13 cellular contexts compared by ENCODE assay signal in genomic region chr10:31604646-31605170, GRCh38.
DNase-seq lines count a peak whose midpoint lies in the region; ATAC-seq, FAIRE-seq and TF ChIP-seq lines count a peak whose summit lies in the region.
"Had no signal": no experiment of that assay in that cellular context is flagged by ENCODE, and none has a peak within 500 bp of the region (broad histone marks: within the 10 kb centered on the region; RNA-seq: fewer than 3 reads in every experiment).

No MANE protein-coding gene starts in this region.

- H2BK5ac ChIP-seq in H1 (ENCODE audit: low read depth, low read length), result no peak overlapping the region

- no peaks in the 10 kb centered on the region for H3K36me3 ChIP-seq in H1 (ENCODE audit: control insufficient read depth in 2 of 4, insufficient read depth in 4 of 4, low read length in 3 of 4)
- H3K36me3 ChIP-seq: SJSA1, thyroid gland had no signal

- no peak overlapping the region for H3K9ac ChIP-seq in H1 (replicated peaks in 1 of 4; ENCODE audit: extremely low read depth in 1 of 4, low read depth in 3 of 4, low read length in 3 of 4)

- no peak for ATAC-seq in activated CD4-positive, CD25-positive, alpha-beta regulatory T cell treated with anti-CD3 and anti-CD28 coated beads, Interleukin-2, amount 50 U/mL, for 24 hours

- no peak overlapping the region for H2AFZ ChIP-seq in H1 (ENCODE audit: low read length)

- H3K27ac Mint-ChIP-seq in IgD-negative memory B cell (no peak overlapping the region), progenitor cell of endocrine pancreas (no peak overlapping the region)

- H3K27ac ChIP-seq in H1 (ENCODE audit: low read depth, low read length), result no peak overlapping the region
- H3K27ac ChIP-seq: SJSA1 had no signal

- DNase-seq in NCI-H2196 (lab: John Stamatoyannopoulos, UW; ENCODE audit: unreplicated experiment), result peak; percentile 19
- no peak for DNase-seq in NCI-H2196 treated with DMSO at 0.1 percent for 48 hours (lab: John Stamatoyannopoulos, UW; ENCODE audit: unreplicated experiment)
- DNase-seq in H1 (ENCODE audit: low read depth in 1 of 2, low spot score in 2 of 2), result no peak
- DNase-seq in progenitor cell of endocrine pancreas (ENCODE audit: low spot score, unreplicated experiment), result no peak
- DNase-seq in dedifferentiated amniotic fluid mesenchymal stem cell (ENCODE audit: extremely low spot score), result no peak
- DNase-seq in amniotic stem cell (lab: John Stamatoyannopoulos, UW), result no peak
- DNase-seq: 8988T; effector memory CD4-positive, alpha-beta T cell; thyroid gland had no signal

- TF ChIP-seq EP300 in H1 (IDR thresholded peaks at IDR 0.05; ENCODE audit: borderline replicate concordance in 1 of 2, low read depth in 2 of 2, low read length in 2 of 2), result no peak

- no peak overlapping the region for H3K14ac ChIP-seq in H1 (ENCODE audit: insufficient read length)

- no peak overlapping the region for H3K23ac ChIP-seq in H1 (ENCODE audit: insufficient read length)

- no peaks in the 10 kb centered on the region for H3K79me2 ChIP-seq in H1 (ENCODE audit: control insufficient read depth in 1 of 2, insufficient read depth in 2 of 2, low read length in 2 of 2)
- H3K79me2 ChIP-seq: hepatocyte had no signal

- peak overlapping the region; percentile 93; the same call in 1 of the 2 replicates for H2AK5ac ChIP-seq in H1 (ENCODE audit: low read depth, low read length)

- TF ChIP-seq RAD21 in H1 (IDR thresholded peaks at IDR 0.05 in 1 of 2, conservative IDR thresholded peaks at IDR 0.05 in 1 of 2; ENCODE audit: low read depth in 2 of 2, low read length in 2 of 2), result no peak

- 0 out of 2 replicates have a peak overlapping the region, but pooled peaks have one; percentile 68 for H2BK12ac ChIP-seq in H1 (ENCODE audit: low read depth, low read length)

- no peak overlapping the region for H2BK120ac ChIP-seq in H1 (replicated peaks; ENCODE audit: low read depth, low read length)

- H3K9me3 Mint-ChIP-seq in IgD-negative memory B cell (peaks cover 0 to 3% (median 2%) of the 10 kb centered on the region in 3 donors), progenitor cell of endocrine pancreas (ENCODE audit: low read depth) (no peaks in the 10 kb centered on the region)

- H3K4me1 ChIP-seq in H1 (replicated peaks in 1 of 4; ENCODE audit: control insufficient read depth in 3 of 4, insufficient read depth in 4 of 4, low read length in 3 of 4), result peaks cover 2 to 9% (median 5%) of the 10 kb centered on the region in 4 experiments

- no peaks in the 10 kb centered on the region for H3K27me3 ChIP-seq in H1 (replicated peaks in 1 of 4; ENCODE audit: control insufficient read depth in 3 of 4, extremely low read depth in 1 of 4, insufficient read depth in 3 of 4, low read length in 3 of 4)
- H3K27me3 ChIP-seq: hepatocyte, SJSA1, thyroid gland had no signal

- H3K4me3 Mint-ChIP-seq in IgD-negative memory B cell (peak overlapping the region; percentile 64 to 89 (median 72)), progenitor cell of endocrine pancreas (ENCODE audit: low read depth) (peak overlapping the region; percentile 80)

- peaks cover 7% of the 10 kb centered on the region; the same call in 1 of the 2 replicates for H3K23me2 ChIP-seq in H1 (ENCODE audit: low read depth, low read length)

- H3K36me3 Mint-ChIP-seq in IgD-negative memory B cell, result no peaks in the 10 kb centered on the region
- H3K36me3 Mint-ChIP-seq in progenitor cell of endocrine pancreas (ENCODE audit: insufficient read depth), result no peaks in the 10 kb centered on the region

- peaks cover 12% of the 10 kb centered on the region for H3K27me3 Mint-ChIP-seq in IgD-negative memory B cell
- H3K27me3 Mint-ChIP-seq in progenitor cell of endocrine pancreas, result peaks cover 17% of the 10 kb centered on the region

- H4K20me1 ChIP-seq in H1 (replicated peaks in 1 of 2; ENCODE audit: control insufficient read depth in 1 of 2, insufficient read depth in 2 of 2, low read length in 2 of 2), result no peaks in the 10 kb centered on the region

- no peak overlapping the region for H4K8ac ChIP-seq in H1 (ENCODE audit: extremely low read depth, insufficient read depth, low read length)

- CTCF ChIA-PET in H1 (lab: Charles Lee; ENCODE audit: partially characterized antibody), result interaction anchor here (1.6 to 7.8 kb wide), 2 partner anchors 13 to 16 kb away, joined by 3 to 39 read pairs; no protein-coding TSS in a partner anchor

- no peaks in the 10 kb centered on the region for H3K79me1 ChIP-seq in H1 (ENCODE audit: low read depth, low read length)

- no peak for TF ChIP-seq CTCF in H1 (IDR thresholded peaks at IDR 0.05; ENCODE audit: control extremely low read depth in 1 of 3, insufficient read depth in 1 of 3, low read depth in 1 of 3, low read length in 3 of 3)
- no peak for TF ChIP-seq CTCF in progenitor cell of endocrine pancreas (IDR thresholded peaks at IDR 0.05; ENCODE audit: unreplicated experiment)

- no peak overlapping the region; a peak in 1 of 4 replicates for H3K4me2 ChIP-seq in H1 (ENCODE audit: insufficient read depth in 1 of 2, low read depth in 2 of 2, low read length in 2 of 2)

- no peaks in the 10 kb centered on the region for H3K9me3 ChIP-seq in H1 (ENCODE audit: insufficient read depth in 2 of 2, low read depth in 1 of 2, low read length in 1 of 2)
- H3K9me3 ChIP-seq: SJSA1, thyroid gland had no signal

- H3K4me3 ChIP-seq in H1 (ENCODE audit: extremely low read depth in 1 of 4, insufficient read depth in 2 of 4, low read depth in 3 of 4, low read length in 4 of 4), result no peak overlapping the region
- H3K4me3 ChIP-seq: hepatocyte, SJSA1 had no signal

- H3K56ac ChIP-seq in H1 (replicated peaks; ENCODE audit: insufficient read length, low read depth, low read length), result no peak overlapping the region

- TF ChIP-seq POLR2A in H1 (IDR thresholded peaks at IDR 0.05; ENCODE audit: control extremely low read depth in 1 of 2, low read depth in 2 of 2, low read length in 2 of 2), result no peak

- H3K4me1 Mint-ChIP-seq in IgD-negative memory B cell (peaks cover 0 to 11% (median 7%) of the 10 kb centered on the region in 3 donors), progenitor cell of endocrine pancreas (ENCODE audit: low read depth) (no peaks in the 10 kb centered on the region)

- no peak overlapping the region for H3K18ac ChIP-seq in H1 (ENCODE audit: extremely low read depth, low read length)

- H2BK15ac ChIP-seq in H1 (ENCODE audit: low read length), result peak overlapping the region; percentile 88; the same call in 1 of the 2 replicates

- H2BK20ac ChIP-seq in H1 (ENCODE audit: low read length), result no peak overlapping the region

- 92% methylated on average over 4 of the region's 4 CpGs; no CpG with 5 or more reads in 1 of the 2 experiments for WGBS in H1 (ENCODE audit: extremely low coverage in 1 of 2, insufficient coverage in 1 of 2, insufficient read length in 1 of 2, insufficient replicate concordance in 2 of 2, low coverage in 1 of 2, low lambda C conversion rate in 2 of 2, missing lambda C conversion rate in 1 of 2), 2 experiments

- POLR2A ChIA-PET in H1 (lab: Charles Lee; ENCODE audit: partially characterized antibody), result no interaction called here

- no peak overlapping the region for H4K5ac ChIP-seq in H1 (ENCODE audit: insufficient read length, low read depth, low read length)

- H4K91ac ChIP-seq in H1 (replicated peaks; ENCODE audit: insufficient read length, low read length), result no peak overlapping the region

- H3K4ac ChIP-seq in H1 (replicated peaks; ENCODE audit: insufficient read length, low read depth, low read length), result no peak overlapping the region

- no peak for FAIRE-seq in H1 (lab: Jason Lieb, UNC)

TF ChIP-seq in H1, 55 proteins besides CTCF, POLR2A, EP300 and RAD21:
- TF ChIP-seq TAF7 (optimal IDR thresholded peaks at IDR 0.05; ENCODE audit: borderline replicate concordance, low read depth, low read length) (no peak), SRF (IDR thresholded peaks at IDR 0.05; ENCODE audit: low read depth, low read length) (no peak), BRCA1 (IDR thresholded peaks at IDR 0.05; ENCODE audit: low read depth, low read length) (no peak), SUZ12 (IDR thresholded peaks at IDR 0.05; ENCODE audit: low read length) (no peak), ZNF274 (IDR thresholded peaks at IDR 0.05; ENCODE audit: borderline replicate concordance, extremely low read depth, low read length) (no peak), BCL11A (IDR thresholded peaks at IDR 0.05; ENCODE audit: low read depth in 2 of 2, low read length in 2 of 2) (no peak), BACH1 (IDR thresholded peaks at IDR 0.05; ENCODE audit: low read length) (no peak), KDM1A (IDR thresholded peaks at IDR 0.05; ENCODE audit: borderline replicate concordance, low read length) (no peak), JUN (IDR thresholded peaks at IDR 0.05; ENCODE audit: low read depth, low read length) (no peak), ATF3 (IDR thresholded peaks at IDR 0.05; ENCODE audit: insufficient read depth, low read depth, low read length) (no peak), RNF2 (IDR thresholded peaks at IDR 0.05; ENCODE audit: borderline replicate concordance, low read depth, low read length, missing control alignments, poor library complexity, severe bottlenecking) (no peak), HDAC2 (IDR thresholded peaks at IDR 0.05; ENCODE audit: borderline replicate concordance in 1 of 2, low read depth in 2 of 2, low read length in 2 of 2) (no peak), KDM5A (IDR thresholded peaks at IDR 0.05; ENCODE audit: low read length) (no peak), SP2 (IDR thresholded peaks at IDR 0.05; ENCODE audit: low read length) (no peak), TCF12 (IDR thresholded peaks at IDR 0.05; ENCODE audit: low read depth, low read length) (no peak), CEBPB (IDR thresholded peaks at IDR 0.05; ENCODE audit: low read depth, low read length) (no peak)
TF ChIP-seq in H1: peak in this region for 0.
